ENCODE assay signal across 24 cellular contexts in genomic region chr3:29452923-29453277, GRCh38.
DNase-seq lines count a peak whose midpoint lies in the region; ATAC-seq and TF ChIP-seq lines count a peak whose summit lies in the region.
"Had no signal": no experiment of that assay in that cellular context is flagged by ENCODE, and none has a peak within 500 bp of the region (broad histone marks: within the 10 kb centered on the region; RNA-seq: fewer than 3 reads in every experiment).

No MANE protein-coding gene starts in this region.

- H3K9me3 Mint-ChIP-seq in WTC11: no peaks in the 10 kb centered on the region
- H3K9me3 Mint-ChIP-seq: naive B cell had no signal

- no peak overlapping the region for H3K4me3 Mint-ChIP-seq in WTC11
- H3K4me3 Mint-ChIP-seq: activated CD8-positive, alpha-beta memory T cell treated with anti-CD3 and anti-CD28 coated beads, Interleukin-2, amount 10 ng/mL, durations not matched to agents 7 days and 5 days; activated naive CD4-positive, alpha-beta T cell treated with anti-CD3 and anti-CD28 coated beads for 36 hours; effector memory CD8-positive, alpha-beta T cell; memory B cell; naive B cell had no signal

- H3K4me2 ChIP-seq in OCI-LY7 (ENCODE audit: low read length) (no peak overlapping the region), trophoblast cell (ENCODE audit: low read length) (no peak overlapping the region)
- H3K4me2 ChIP-seq: smooth muscle cell had no signal

- no peaks in the 10 kb centered on the region for H3K9me3 ChIP-seq in OCI-LY7 (ENCODE audit: low read length)
- no peaks in the 10 kb centered on the region for H3K9me3 ChIP-seq in right atrium auricular region
- H3K9me3 ChIP-seq in trophoblast cell (ENCODE audit: insufficient read depth, low read depth, low read length): no peaks in the 10 kb centered on the region
- H3K9me3 ChIP-seq: breast epithelium, heart right ventricle had no signal

- H3K9me2 ChIP-seq in OCI-LY7 (ENCODE audit: insufficient read depth, low read length): no peaks in the 10 kb centered on the region

- H3K36me3 ChIP-seq in OCI-LY7 (ENCODE audit: insufficient read depth, low read length) (no peaks in the 10 kb centered on the region), right atrium auricular region (no peaks in the 10 kb centered on the region), trophoblast cell (ENCODE audit: control insufficient read depth in 1 of 2, insufficient read depth in 2 of 2, low read length in 2 of 2) (no peaks in the 10 kb centered on the region)
- H3K36me3 ChIP-seq: breast epithelium, WERI-Rb-1 had no signal

- H2BK5ac ChIP-seq in trophoblast cell (ENCODE audit: low read depth, low read length, poor library complexity): no peak overlapping the region

- peaks cover 3% of the 10 kb centered on the region for H3K79me1 ChIP-seq in trophoblast cell (ENCODE audit: low read length)

- CTCF ChIA-PET in OCI-LY7 (lab: Charles Lee; ENCODE audit: unreplicated experiment): no interaction called here
- CTCF ChIA-PET in WTC11 (lab: Charles Lee): interaction anchor here (0.6 kb wide), 1 partner anchor 165 kb away, joined by 3 read pairs; no protein-coding TSS in a partner anchor

- H4K91ac ChIP-seq in trophoblast cell (ENCODE audit: low read depth, low read length): no peak overlapping the region

- H3K4me3 ChIP-seq in OCI-LY7 (ENCODE audit: low read depth, low read length, poor library complexity, severe bottlenecking): no peak overlapping the region
- no peak overlapping the region for H3K4me3 ChIP-seq in right atrium auricular region
- H3K4me3 ChIP-seq in trophoblast cell (ENCODE audit: low read depth, low read length): no peak overlapping the region
- H3K4me3 ChIP-seq: smooth muscle cell had no signal

- no peak overlapping the region for H2BK120ac ChIP-seq in trophoblast cell (ENCODE audit: insufficient read depth, low read length, poor library complexity)

- no peak overlapping the region for H2BK12ac ChIP-seq in trophoblast cell (ENCODE audit: low read length)

- POLR2A ChIA-PET in OCI-LY7 (lab: Charles Lee): interaction anchor here (0.7 to 1.3 kb wide), 2 partner anchors 26 to 39 kb away, joined by 3 read pairs; no protein-coding TSS in a partner anchor
- POLR2A ChIA-PET in WTC11 (lab: Charles Lee): interaction anchor here (0.6 kb wide), 1 partner anchor 28 kb away, joined by 3 read pairs; no protein-coding TSS in a partner anchor

- H2AK5ac ChIP-seq in trophoblast cell (ENCODE audit: low read length): no peak overlapping the region

- no peak for DNase-seq in OCI-LY7 (ENCODE audit: low spot score)
- no peak for DNase-seq in WTC11 (ENCODE audit: low spot score)
- no peak for DNase-seq in right atrium auricular region (ENCODE audit: low spot score)
- DNase-seq in trophoblast cell: no peak
- no peak for DNase-seq in activated CD8-positive, alpha-beta memory T cell treated with anti-CD3 and anti-CD28 coated beads, Interleukin-2, amount 50 U/mL, for 48 hours
- no peak for DNase-seq in NCI-H524 treated with DMSO at 0.1 percent for 48 hours (lab: John Stamatoyannopoulos, UW)
- DNase-seq in activated naive CD4-positive, alpha-beta T cell (lab: John Stamatoyannopoulos, UW): no peak
- DNase-seq: activated CD4-positive, alpha-beta T cell treated with anti-CD3 and anti-CD28 coated beads, Interleukin-2, amount 50 U/mL, for 1 hour; activated CD8-positive, alpha-beta memory T cell treated with anti-CD3 and anti-CD28 coated beads, Interleukin-2, amount 10 ng/mL, durations not matched to agents 7 days and 5 days; activated naive CD4-positive, alpha-beta T cell treated with anti-CD3 and anti-CD28 coated beads for 36 hours; DMS53; effector memory CD8-positive, alpha-beta T cell; foreskin melanocyte; H7; naive B cell; NCI-H2227 treated with DMSO at 0.1 percent for 48 hours; occipital lobe; stimulated activated CD4-positive, alpha-beta T cell treated with anti-CD3 and anti-CD28 coated beads, Interleukin-1b, Interleukin-23, amount 100 ng/mL, for 48 hours; WERI-Rb-1 had no signal

- peaks cover 37% of the 10 kb centered on the region for H3K4me1 Mint-ChIP-seq in WTC11
- H3K4me1 Mint-ChIP-seq: activated CD8-positive, alpha-beta memory T cell treated with anti-CD3 and anti-CD28 coated beads, Interleukin-2, amount 10 ng/mL, durations not matched to agents 7 days and 5 days; memory B cell; naive B cell had no signal

- H3K14ac ChIP-seq in trophoblast cell (ENCODE audit: low read length): no peak overlapping the region

- H3K27ac ChIP-seq in OCI-LY7 (ENCODE audit: low read depth, low read length, poor library complexity, severe bottlenecking) (no peak overlapping the region), right atrium auricular region (peak overlapping the region; percentile 5 to 10), trophoblast cell (ENCODE audit: low read depth, low read length) (peak overlapping the region; percentile 32)
- H3K27ac ChIP-seq: WERI-Rb-1 had no signal

- TF ChIP-seq CTCF in OCI-LY7 (conservative IDR thresholded peaks at IDR 0.05; ENCODE audit: low read length) (no peak), WTC11 (IDR thresholded peaks at IDR 0.05) (no peak), right atrium auricular region (IDR thresholded peaks at IDR 0.05) (no peak)

- H3K18ac ChIP-seq in trophoblast cell (ENCODE audit: low read length): no peak overlapping the region

- no TSS peak for BruUV-seq in OCI-LY7 (replicated peaks; lab: Mats Ljungman, UMichigan)

- H2AFZ ChIP-seq in OCI-LY7 (ENCODE audit: low read length) (peak overlapping the region; percentile 27; the same call in 1 of the 2 replicates), trophoblast cell (ENCODE audit: insufficient read depth, low read length, poor library complexity) (no peak overlapping the region)

- no CpG with 5 or more reads among the region's 2 CpGs for WGBS in trophoblast cell (ENCODE audit: extremely low coverage, insufficient coverage, insufficient read length)

- H3K27me3 Mint-ChIP-seq in WTC11 (ENCODE audit: low read depth): no peaks in the 10 kb centered on the region
- H3K27me3 Mint-ChIP-seq: activated CD8-positive, alpha-beta memory T cell treated with anti-CD3 and anti-CD28 coated beads, Interleukin-2, amount 10 ng/mL, durations not matched to agents 7 days and 5 days; effector memory CD8-positive, alpha-beta T cell; memory B cell; naive B cell had no signal

- no peak overlapping the region for H3K23ac ChIP-seq in trophoblast cell (ENCODE audit: low read length)

- no peaks in the 10 kb centered on the region for H4K20me1 ChIP-seq in OCI-LY7 (ENCODE audit: insufficient read depth, low read length)

- H4K8ac ChIP-seq in trophoblast cell (ENCODE audit: low read depth, low read length): no peak overlapping the region

- intact Hi-C loops in OCI-LY7 (cut with micrococcal nuclease; ENCODE audit: unreplicated experiment): no loop called here

- ATAC-seq in WTC11: peak; percentile 54
- no peak for ATAC-seq in HG02759 (IDR thresholded peaks at IDR 0.05; ENCODE audit: unreplicated experiment)
- ATAC-seq: activated CD8-positive, alpha-beta memory T cell treated with anti-CD3 and anti-CD28 coated beads, Interleukin-2, amount 10 ng/mL, durations not matched to agents 7 days and 5 days; effector memory CD8-positive, alpha-beta T cell had no signal

- no peak overlapping the region for H3K9ac ChIP-seq in trophoblast cell (ENCODE audit: low read length)

- H3K4me1 ChIP-seq in OCI-LY7 (ENCODE audit: insufficient read depth, low read length, poor library complexity, severe bottlenecking) (no peaks in the 10 kb centered on the region), right atrium auricular region (peaks cover 0 to 25% of the 10 kb centered on the region in 2 donors), trophoblast cell (ENCODE audit: control insufficient read depth in 1 of 2, insufficient read depth in 2 of 2, low read length in 2 of 2) (peaks cover 6 to 9% of the 10 kb centered on the region in 2 experiments)

- H3K79me2 ChIP-seq in OCI-LY7 (ENCODE audit: insufficient read depth, low read depth, low read length) (no peaks in the 10 kb centered on the region), trophoblast cell (ENCODE audit: control insufficient read depth, insufficient read depth, low read length, poor library complexity) (no peaks in the 10 kb centered on the region)

- H3K27me3 ChIP-seq in right atrium auricular region (no peaks in the 10 kb centered on the region), trophoblast cell (ENCODE audit: insufficient read depth, low read length) (no peaks in the 10 kb centered on the region)
- H3K27me3 ChIP-seq: breast epithelium, heart right ventricle had no signal

- no peak overlapping the region for H3K4ac ChIP-seq in trophoblast cell (ENCODE audit: low read depth, low read length)

- peak overlapping the region; percentile 84; the same call in 1 of the 2 replicates for H3K27ac Mint-ChIP-seq in WTC11
- H3K27ac Mint-ChIP-seq: activated CD8-positive, alpha-beta memory T cell treated with anti-CD3 and anti-CD28 coated beads, Interleukin-2, amount 10 ng/mL, durations not matched to agents 7 days and 5 days; activated naive CD4-positive, alpha-beta T cell treated with anti-CD3 and anti-CD28 coated beads for 36 hours; memory B cell; naive B cell had no signal

- H4K12ac ChIP-seq in trophoblast cell (ENCODE audit: low read depth, low read length): no peak overlapping the region

- no peaks in the 10 kb centered on the region for H3K36me3 Mint-ChIP-seq in WTC11
- H3K36me3 Mint-ChIP-seq: activated CD8-positive, alpha-beta memory T cell treated with anti-CD3 and anti-CD28 coated beads, Interleukin-2, amount 10 ng/mL, durations not matched to agents 7 days and 5 days; memory B cell; naive B cell had no signal

TF ChIP-seq in WTC11, 78 proteins besides CTCF, POLR2A, EP300 and RAD21 (continues in another document):
- TF ChIP-seq ATF6 (CRISPR knock-in tag; IDR thresholded peaks at IDR 0.05) (no peak), SMAD4 (CRISPR knock-in tag; IDR thresholded peaks at IDR 0.05) (no peak)
